ENCODE assay signal across 19 cellular contexts in genomic region chr18:23279931-23280330, GRCh38.
DNase-seq lines count a peak whose midpoint lies in the region; ATAC-seq and TF ChIP-seq lines count a peak whose summit lies in the region.
"Had no signal": no experiment of that assay in that cellular context is flagged by ENCODE, and none has a peak within 500 bp of the region (broad histone marks: within the 10 kb centered on the region; RNA-seq: fewer than 3 reads in every experiment).

No MANE protein-coding gene starts in this region.

- no peaks in the 10 kb centered on the region for H3K27me3 ChIP-seq in Panc1 (ENCODE audit: control insufficient read depth, insufficient read depth, low read length)
- H3K27me3 ChIP-seq: BE2C had no signal

- CTCF ChIA-PET in Panc1 (lab: Charles Lee): no interaction called here

- H3K4me1 ChIP-seq in Panc1 (ENCODE audit: control insufficient read depth, insufficient read depth, low read length): peaks cover 44% of the 10 kb centered on the region
- H3K4me1 ChIP-seq: BE2C had no signal

- TF ChIP-seq CTCF in Panc1 (IDR thresholded peaks at IDR 0.05): no peak
- no peak for TF ChIP-seq CTCF in chondrocyte (IDR thresholded peaks at IDR 0.05)

- ATAC-seq in Panc1 (no peak), left lobe of liver (peak; percentile 20), HG02938 (IDR thresholded peaks at IDR 0.05; ENCODE audit: unreplicated experiment) (no peak), HG03378 (IDR thresholded peaks at IDR 0.05; ENCODE audit: unreplicated experiment) (no peak)

- peaks cover 10% of the 10 kb centered on the region for H3K9me3 Mint-ChIP-seq in chondrocyte (ENCODE audit: low read depth)

- no peak overlapping the region for H3K4me3 ChIP-seq in Panc1 (ENCODE audit: low read depth in 2 of 2, low read length in 2 of 2)
- H3K4me3 ChIP-seq: GM23248 had no signal

- intact Hi-C loops in Panc1 (cut with micrococcal nuclease; ENCODE audit: unreplicated experiment): no loop called here

- no peak overlapping the region for H3K4me3 Mint-ChIP-seq in chondrocyte (ENCODE audit: unreplicated experiment)
- H3K4me3 Mint-ChIP-seq: CD4-positive, alpha-beta memory T cell had no signal

- no peaks in the 10 kb centered on the region for H3K36me3 ChIP-seq in Panc1 (ENCODE audit: control insufficient read depth, insufficient read depth, low read length)
- H3K36me3 ChIP-seq: BE2C had no signal

- peak overlapping the region; percentile 81 for H3K27ac ChIP-seq in Panc1 (ENCODE audit: low read length)
- H3K27ac ChIP-seq: GM23248, HL-60, KMS-11 had no signal

- no peaks in the 10 kb centered on the region; the same call in 1 of the 2 replicates for H3K9me3 ChIP-seq in Panc1 (ENCODE audit: control insufficient read depth, insufficient read depth, low read depth, low read length)
- H3K9me3 ChIP-seq: BE2C had no signal

- peak overlapping the region; percentile 6 for H3K27ac Mint-ChIP-seq in chondrocyte (ENCODE audit: unreplicated experiment)
- H3K27ac Mint-ChIP-seq: CD4-positive, alpha-beta memory T cell had no signal

- H3K4me1 Mint-ChIP-seq in chondrocyte (ENCODE audit: low read depth): peaks cover 44% of the 10 kb centered on the region
- H3K4me1 Mint-ChIP-seq: CD4-positive, alpha-beta memory T cell had no signal

- in situ Hi-C loops in Panc1 (cut with HindIII; ENCODE audit: low pct_unique_long_range_greater_than_20kb, low sequenced_read_pairs): no loop called here

- no TSS peak for BruUV-seq in Panc1 (replicated peaks; lab: Mats Ljungman, UMichigan)

- peaks cover 6% of the 10 kb centered on the region for H3K36me3 Mint-ChIP-seq in chondrocyte (ENCODE audit: low read depth)

- DNase-seq in Panc1 (ENCODE audit: low read depth, low spot score) (no peak), chondrocyte (ENCODE audit: low spot score) (no peak), left lobe of liver (ENCODE audit: low spot score) (no peak), pulmonary artery endothelial cell (ENCODE audit: low read depth, low spot score) (peak; percentile 64), SHP77 (lab: John Stamatoyannopoulos, UW) (no peak)
- DNase-seq: BE2C; CD4-positive, alpha-beta memory T cell; DMS79 treated with DMSO at 0.1 percent for 48 hours; GDM1; GM23248; NCI-H1092 treated with DMSO at 0.1 percent for 48 hours; NCI-H187; NCI-H446; NCI-H748 treated with DMSO at 0.1 percent for 48 hours; Right ventricle myocardium superior had no signal

- H3K27me3 Mint-ChIP-seq in chondrocyte (ENCODE audit: low read depth): no peaks in the 10 kb centered on the region
- H3K27me3 Mint-ChIP-seq: CD4-positive, alpha-beta memory T cell had no signal

- POLR2A ChIA-PET in Panc1 (lab: Charles Lee): no interaction called here
